17 cellular contexts compared by ENCODE assay signal in genomic region chr3:151248772-151249366, GRCh38. TPM values are rescaled to one million over a fixed set of nuclear protein-coding genes. Genes with fewer than 3 reads are reported as not detected.
A peak's percentile ranks its signal among the peaks of the same experiment; 100 is the strongest.
DNase-seq lines count a peak whose midpoint lies in the region; ATAC-seq and TF ChIP-seq lines count a peak whose summit lies in the region.
"Had no signal": no experiment of that assay in that cellular context is flagged by ENCODE, and none has a peak within 500 bp of the region (broad histone marks: within the 10 kb centered on the region; RNA-seq: fewer than 3 reads in every experiment).

No MANE protein-coding gene starts in this region.

- DNase-seq in heart left ventricle = no peak
- no peak for DNase-seq in Right ventricle myocardium inferior (ENCODE audit: missing footprints)
- DNase-seq in transverse colon = no peak
- no peak for DNase-seq in OCI-M1 (lab: John Stamatoyannopoulos, UW)
- DNase-seq in RKO (ENCODE audit: low spot score) = no peak
- no peak for DNase-seq in stimulated activated naive CD4-positive, alpha-beta T cell treated with Interleukin-2 at 50 U/mL for 16 hours (lab: John Stamatoyannopoulos, UW)
- DNase-seq: ACHN; CD4-positive, CD25-positive, alpha-beta regulatory T cell; GF-D8; MV-4-11; NCI-H146; NCI-H82 had no signal

- intact Hi-C loops in heart left ventricle (cut with DNase I) = no loop called here
- intact Hi-C loops in Right ventricle myocardium inferior (cut with DNase I) = no loop called here
- intact Hi-C loops in transverse colon (cut with DNase I; ENCODE audit: low total_unique reads) = no loop called here

- TF ChIP-seq POLR2A in heart left ventricle (IDR thresholded peaks at IDR 0.05) = no peak
- TF ChIP-seq POLR2A in transverse colon (IDR thresholded peaks at IDR 0.05) = no peak

- H3K9me3 ChIP-seq in heart left ventricle (no peaks in the 10 kb centered on the region), endocrine pancreas (ENCODE audit: control insufficient read depth, low read length) (no peaks in the 10 kb centered on the region), mucosa of stomach (ENCODE audit: control insufficient read depth, low read length) (no peaks in the 10 kb centered on the region), transverse colon (no peaks in the 10 kb centered on the region)
- H3K9me3 ChIP-seq: SJSA1 had no signal

- peak in 3 of 4 donors; percentile 32 to 54 (median 46) for ATAC-seq in heart left ventricle
- ATAC-seq in Right ventricle myocardium inferior = no peak
- ATAC-seq: HCT116 had no signal

- H3K27ac ChIP-seq in heart left ventricle = peak overlapping the region in 10 of 12 donors; percentile 4 to 68 (median 37)
- H3K27ac ChIP-seq in transverse colon = peak overlapping the region; percentile 26 to 55 (median 40)
- H3K27ac ChIP-seq: SJSA1 had no signal

- no peak for TF ChIP-seq EP300 in transverse colon (IDR thresholded peaks at IDR 0.05; ENCODE audit: low read depth)

- 33 to 40% (median 33%) methylated on average over 3 of the region's 3 CpGs for WGBS in heart left ventricle, 4 donors
- 40 to 56% methylated on average over 1 to 3 of the region's 3 CpGs for WGBS in transverse colon (ENCODE audit: low coverage in 1 of 2), 2 donors

- H3K9ac ChIP-seq in endocrine pancreas (ENCODE audit: control insufficient read depth, insufficient read depth, low read length) (no peak overlapping the region), mucosa of stomach (ENCODE audit: low read length) (peak overlapping the region; percentile 40)

- H3K36me3 ChIP-seq in heart left ventricle (no peaks in the 10 kb centered on the region), endocrine pancreas (ENCODE audit: control insufficient read depth, insufficient read depth, low read length) (no peaks in the 10 kb centered on the region), mucosa of stomach (ENCODE audit: control insufficient read depth, insufficient read depth, low read length) (no peaks in the 10 kb centered on the region), transverse colon (no peaks in the 10 kb centered on the region)
- H3K36me3 ChIP-seq: SJSA1 had no signal

- H3K27me3 ChIP-seq in heart left ventricle = no peaks in the 10 kb centered on the region
- H3K27me3 ChIP-seq in endocrine pancreas (ENCODE audit: control insufficient read depth, insufficient read depth, low read length) = no peaks in the 10 kb centered on the region
- H3K27me3 ChIP-seq in mucosa of stomach (ENCODE audit: control insufficient read depth, insufficient read depth, low read length) = no peaks in the 10 kb centered on the region
- no peaks in the 10 kb centered on the region for H3K27me3 ChIP-seq in transverse colon
- H3K27me3 ChIP-seq: SJSA1 had no signal

- peak overlapping the region in 8 of 12 donors; percentile 6 to 45 (median 30) for H3K4me3 ChIP-seq in heart left ventricle
- peak overlapping the region; percentile 74 for H3K4me3 ChIP-seq in endocrine pancreas (ENCODE audit: control insufficient read depth, insufficient read depth, low read length)
- H3K4me3 ChIP-seq in mucosa of stomach (ENCODE audit: low read length) = no peak overlapping the region
- H3K4me3 ChIP-seq in transverse colon = peak overlapping the region in 1 of 4 donors; percentile 20
- H3K4me3 ChIP-seq: SJSA1 had no signal

- TF ChIP-seq CTCF in heart left ventricle (IDR thresholded peaks at IDR 0.05) = no peak
- TF ChIP-seq CTCF in transverse colon (IDR thresholded peaks at IDR 0.05) = no peak

- in situ Hi-C loops in transverse colon (cut with MboI; ENCODE audit: low pct_ligation_motif_present in 1 of 4, low pct_unique_long_range_greater_than_20kb in 1 of 4, low sequenced_read_pairs in 3 of 4) = no loop called here

- H3K4me1 ChIP-seq in heart left ventricle (peaks cover 0 to 22% (median 5%) of the 10 kb centered on the region in 12 donors), endocrine pancreas (ENCODE audit: control insufficient read depth, insufficient read depth, low read length) (peaks cover 24% of the 10 kb centered on the region), mucosa of stomach (ENCODE audit: control insufficient read depth, insufficient read depth, low read length) (peaks cover 12% of the 10 kb centered on the region), transverse colon (peaks cover 0 to 9% (median 0%) of the 10 kb centered on the region in 4 donors)
- H3K4me1 ChIP-seq: SJSA1 had no signal

RNA-seq across cellular contexts. Expression of gene P2RY14, which starts 29.5 kb away (rescaled TPM):
- total RNA-seq in heart left ventricle (1 to 10 TPM; 1.9 to 8.4 (median 4.1) TPM), Right ventricle myocardium inferior (3.9 TPM), transverse colon (10 to 100 TPM in 1 of 4 donors, 1 to 10 TPM in 1, under 1 TPM in 1, not detected in 1; 0.60 to 11.3 (median 7.2) TPM)
- 1 to 10 TPM in 1 of 2 donors, under 1 TPM in 1; 0.75 to 2.9 TPM for polyA plus RNA-seq in heart left ventricle
- total RNA-seq: RPMI7951, SJSA1 had no signal

RNA-seq across cellular contexts. Expression of gene GPR171, which starts 45.9 kb away (rescaled TPM):
- total RNA-seq in heart left ventricle = 1 to 10 TPM in 1 of 9 donors, under 1 TPM in 3, not detected in 5; 0.33 to 2.1 (median 0.42) TPM
- polyA plus RNA-seq in heart left ventricle = under 1 TPM; 0.18 to 0.19 TPM
- total RNA-seq in Right ventricle myocardium inferior = 0.24 TPM
- total RNA-seq in transverse colon = 1 to 10 TPM in 2 of 4 donors, not detected in 2; 3.8 to 6.8 TPM
- total RNA-seq: RPMI7951, SJSA1 had no signal
